Comparison of ENCODE assay signal across 1 cellular context in the genomic region with DNA sequence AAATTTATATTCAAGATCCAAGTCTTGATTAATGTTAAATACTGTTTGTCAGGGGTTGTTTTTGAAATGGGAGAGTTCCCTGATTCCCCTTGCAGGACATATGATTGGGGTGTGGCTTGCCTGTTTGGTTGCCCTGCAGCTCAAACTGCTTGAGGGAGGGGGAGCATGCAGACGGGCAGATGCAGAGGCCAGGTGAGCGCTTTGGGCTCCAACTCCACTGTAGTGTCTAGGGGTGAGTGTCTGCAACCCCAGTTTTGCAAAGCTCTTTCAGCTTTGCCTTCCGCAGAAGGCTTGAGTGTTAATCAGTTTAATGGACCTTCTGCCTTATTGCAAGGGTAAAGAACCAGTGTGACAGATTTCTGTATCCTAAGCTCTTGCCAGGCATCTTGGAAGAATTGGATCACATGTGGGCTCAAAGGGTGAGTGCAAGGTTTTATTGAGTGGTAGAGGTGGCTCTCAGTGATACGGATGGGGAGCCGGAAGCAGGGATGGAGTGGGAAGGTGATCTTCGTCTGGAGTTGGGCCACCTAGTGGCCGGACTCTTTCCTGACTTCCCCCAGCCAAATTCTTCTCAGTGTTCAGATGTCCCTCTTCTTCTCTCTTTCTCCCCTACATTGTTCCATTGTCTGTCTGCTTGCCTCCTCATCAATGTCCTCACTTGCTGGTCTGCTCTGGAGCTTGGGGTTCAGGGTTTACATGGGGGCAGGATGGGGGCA.
TF ChIP-seq lines count a peak whose summit lies in the region.

No MANE protein-coding gene starts in this region.

TF ChIP-seq in WTC11, 78 proteins besides CTCF, POLR2A, EP300 and RAD21 (continued from another document):
- TF ChIP-seq, protein P1, sequence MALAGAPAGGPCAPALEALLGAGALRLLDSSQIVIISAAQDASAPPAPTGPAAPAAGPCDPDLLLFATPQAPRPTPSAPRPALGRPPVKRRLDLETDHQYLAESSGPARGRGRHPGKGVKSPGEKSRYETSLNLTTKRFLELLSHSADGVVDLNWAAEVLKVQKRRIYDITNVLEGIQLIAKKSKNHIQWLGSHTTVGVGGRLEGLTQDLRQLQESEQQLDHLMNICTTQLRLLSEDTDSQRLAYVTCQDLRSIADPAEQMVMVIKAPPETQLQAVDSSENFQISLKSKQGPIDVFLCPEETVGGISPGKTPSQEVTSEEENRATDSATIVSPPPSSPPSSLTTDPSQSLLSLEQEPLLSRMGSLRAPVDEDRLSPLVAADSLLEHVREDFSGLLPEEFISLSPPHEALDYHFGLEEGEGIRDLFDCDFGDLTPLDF (CRISPR knock-in tag; IDR thresholded peaks at IDR 0.05), result no peak
